In the genomic region with DNA sequence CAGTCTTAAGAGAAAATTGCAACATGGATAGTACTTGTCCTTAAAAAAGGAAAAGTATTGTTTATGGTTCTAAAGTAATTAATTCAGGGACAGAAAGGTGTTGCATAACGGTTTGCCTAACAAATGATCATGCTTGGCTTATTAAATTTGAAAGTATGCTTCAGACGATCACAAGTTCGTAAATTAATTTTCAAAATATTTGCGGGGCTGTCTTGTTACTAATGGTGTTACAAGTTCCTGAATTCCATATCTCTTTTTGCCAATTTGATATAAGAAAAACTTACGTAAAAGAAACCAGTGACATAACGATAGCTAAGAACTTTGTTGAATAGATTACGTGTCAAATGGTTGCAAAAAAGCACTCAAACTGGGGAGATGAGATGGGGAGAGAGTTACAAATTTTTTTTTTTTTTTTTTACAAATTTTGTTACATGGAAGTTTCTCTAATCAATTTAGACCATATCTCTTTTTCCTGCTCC, we compare ENCODE assay signal across 1 cellular context.
TF ChIP-seq lines count a peak whose summit lies in the region.

No MANE protein-coding gene starts in this region.

TF ChIP-seq in endothelial cell of umbilical vein, 7 proteins besides CTCF, POLR2A, EP300 and RAD21:
- TF ChIP-seq MYC (IDR thresholded peaks at IDR 0.05; ENCODE audit: low read depth, low read length) (no peak), FOS (IDR thresholded peaks at IDR 0.05; ENCODE audit: borderline replicate concordance, insufficient read depth, low read length) (no peak), GATA2 (IDR thresholded peaks at IDR 0.05; ENCODE audit: insufficient read depth, insufficient read length, low read depth, low read length) (no peak), JUN (IDR thresholded peaks at IDR 0.05; ENCODE audit: borderline replicate concordance, insufficient read depth, insufficient read length, low read depth) (no peak), POLR2AphosphoS5 (IDR thresholded peaks at IDR 0.05; ENCODE audit: insufficient read depth, low read depth, low read length) (no peak), EZH2 (IDR thresholded peaks at IDR 0.05; ENCODE audit: borderline replicate concordance, low read depth, low read length, severe bottlenecking) (no peak)
- TF ChIP-seq, protein P1, sequence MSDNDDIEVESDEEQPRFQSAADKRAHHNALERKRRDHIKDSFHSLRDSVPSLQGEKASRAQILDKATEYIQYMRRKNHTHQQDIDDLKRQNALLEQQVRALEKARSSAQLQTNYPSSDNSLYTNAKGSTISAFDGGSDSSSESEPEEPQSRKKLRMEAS (IDR thresholded peaks at IDR 0.05; ENCODE audit: insufficient read depth, insufficient read length) = no peak
